ENCODE assay signal across 8 cellular contexts in genomic region chr12:6423267-6424007, GRCh38. TPM values are rescaled to one million over a fixed set of nuclear protein-coding genes. Genes with fewer than 3 reads are reported as not detected.
A peak's percentile ranks its signal among the peaks of the same experiment; 100 is the strongest.
DNase-seq lines count a peak whose midpoint lies in the region; ATAC-seq, FAIRE-seq and TF ChIP-seq lines count a peak whose summit lies in the region.

No MANE protein-coding gene starts in this region.

- H3K36me3 ChIP-seq in PC-9 (ENCODE audit: low read depth) = no peaks in the 10 kb centered on the region
- no peaks in the 10 kb centered on the region for H3K36me3 ChIP-seq in mucosa of rectum (ENCODE audit: control insufficient read depth in 2 of 2, insufficient read depth in 2 of 2, low read length in 2 of 2)

- ATAC-seq in stimulated activated naive CD8-positive, alpha-beta T cell treated with anti-CD3 and anti-CD28 coated beads, Interleukin-15, Interleukin-2, amounts not matched to agents 100 U/mL and 50 U/mL, for 24 hours = peak; percentile 55

- FAIRE-seq in GM18507 (lab: Jason Lieb, UNC) = peak; percentile 96

- H4K20me1 ChIP-seq in PC-9 (ENCODE audit: insufficient read depth) = no peaks in the 10 kb centered on the region

- H3K4me2 ChIP-seq in PC-9 = peak overlapping the region; percentile 8; the same call in 1 of the 2 replicates

- peak overlapping the region; percentile 42 to 52 for H3K9ac ChIP-seq in mucosa of rectum (ENCODE audit: low read depth in 1 of 2, low read length in 2 of 2)

- intact Hi-C loops in PC-9 (cut with micrococcal nuclease; ENCODE audit: unreplicated experiment) = loop anchor here (1.0 to 5.0 kb wide), 7 partner anchors 42 to 356 kb away; partner anchors contain the start of genes IFFO1 and MRPL51

- no peak overlapping the region for H2AFZ ChIP-seq in PC-9

- H3K27me3 ChIP-seq in PC-9 (ENCODE audit: insufficient read depth, low read depth) (no peaks in the 10 kb centered on the region), mucosa of rectum (ENCODE audit: control insufficient read depth in 2 of 2, insufficient read depth in 2 of 2, low read length in 2 of 2) (no peaks in the 10 kb centered on the region)

- peaks cover 5% of the 10 kb centered on the region; the same call in 1 of the 2 replicates for H3F3A ChIP-seq in PC-9 (ENCODE audit: insufficient read depth, low read depth)

- no peaks in the 10 kb centered on the region for H3K9me3 ChIP-seq in PC-9 (ENCODE audit: insufficient read depth, low read depth)
- no peaks in the 10 kb centered on the region for H3K9me3 ChIP-seq in mucosa of rectum (ENCODE audit: control insufficient read depth in 2 of 2, low read length in 2 of 2)

- H3K9me2 ChIP-seq in PC-9 (ENCODE audit: insufficient read depth) = peaks cover 2% of the 10 kb centered on the region; the same call in 1 of the 2 replicates

- DNase-seq in 8988T = peak; percentile 39
- DNase-seq in GM18507 (ENCODE audit: extremely low spot score, insufficient read length, low read depth) = peak; percentile 74
- DNase-seq in LHCN-M2 (ENCODE audit: low read depth) = peak; percentile 89
- peak; percentile 81 to 82 for DNase-seq in PC-9
- peak; percentile 72 for DNase-seq in activated T-cell treated with anti-CD3 and anti-CD28 coated beads for 24 hours (ENCODE audit: low read depth)
- peak; percentile 58 for DNase-seq in epithelial cell of proximal tubule (ENCODE audit: low read depth)
- peak; percentile 76 for DNase-seq in stimulated activated naive CD8-positive, alpha-beta T cell treated with anti-CD3 and anti-CD28 coated beads, Interleukin-15, Interleukin-2, amounts not matched to agents 100 U/mL and 50 U/mL, for 24 hours

- H3K27ac ChIP-seq in PC-9 (no peak overlapping the region), mucosa of rectum (ENCODE audit: low read depth in 2 of 2, low read length in 2 of 2) (peak overlapping the region in 1 of 2 donors; percentile 16)

- H3K4me1 ChIP-seq in PC-9 (replicated peaks; ENCODE audit: insufficient read depth) (0 out of 2 replicates have a peak, but pooled peaks cover 3% of the 10 kb centered on the region), mucosa of rectum (ENCODE audit: control insufficient read depth in 2 of 2, insufficient read depth in 2 of 2, low read length in 2 of 2) (peaks cover 7 to 8% of the 10 kb centered on the region in 2 donors)

- CTCF ChIA-PET in PC-9 (lab: Charles Lee) = interaction anchor here (0.6 to 3.1 kb wide), 6 partner anchors 18 to 109 kb away, joined by 3 to 24 read pairs (median 4); no protein-coding TSS in a partner anchor

- TF ChIP-seq CTCF in PC-9 (conservative IDR thresholded peaks at IDR 0.05) (peak; percentile 95), epithelial cell of proximal tubule (conservative IDR thresholded peaks at IDR 0.05; ENCODE audit: low read depth, low read length) (peak; percentile 86)

- no TSS peak for BruUV-seq in PC-9 (replicated peaks; lab: Mats Ljungman, UMichigan)

- H3K79me2 ChIP-seq in PC-9 (ENCODE audit: low read depth) = no peaks in the 10 kb centered on the region

- POLR2A ChIA-PET in PC-9 (lab: Charles Lee; ENCODE audit: unreplicated experiment) = interaction anchor here (0.5 to 1.0 kb wide), 2 partner anchors 42 to 111 kb away, joined by 4 to 6 read pairs; no protein-coding TSS in a partner anchor

- H3K4me3 ChIP-seq in PC-9 (no peak overlapping the region), epithelial cell of proximal tubule (ENCODE audit: low read depth, low read length) (no peak overlapping the region), mucosa of rectum (ENCODE audit: low read length in 2 of 2) (no peak overlapping the region)

RNA-seq across cellular contexts. Expression of gene CD27, which starts 21.3 kb away (rescaled TPM):
- total RNA-seq in LHCN-M2 (2014; rRNA removed) (0.17 and 0.19 TPM in 2 replicates), PC-9 (2021) (not detected in 2 replicates), epithelial cell of proximal tubule (not detected in 2 replicates)
- polyA plus RNA-seq in LHCN-M2 (2012) = 0.46 TPM

RNA-seq across cellular contexts. Expression of gene TAPBPL, which starts 28.4 kb away (rescaled TPM):
- total RNA-seq in LHCN-M2 (2014; rRNA removed) (8.5 and 9.4 TPM in 2 replicates), PC-9 (2021) (26.0 and 27.8 TPM in 2 replicates), epithelial cell of proximal tubule (6.5 and 17.0 TPM in 2 replicates)
- polyA plus RNA-seq in LHCN-M2 (2012) = 7.5 TPM

RNA-seq across cellular contexts. Expression of gene LTBR, which starts 39.5 kb away (rescaled TPM):
- total RNA-seq in LHCN-M2 (2014; rRNA removed) (152 and 184 TPM in 2 replicates), PC-9 (2021) (178 and 185 TPM in 2 replicates), epithelial cell of proximal tubule (108 and 152 TPM in 2 replicates)
- polyA plus RNA-seq in LHCN-M2 (2012) = 103 TPM

RNA-seq across cellular contexts. Expression of gene VAMP1, which starts 47.0 kb away (rescaled TPM):
- 8.0 and 12.9 TPM in 2 replicates for total RNA-seq in LHCN-M2 (2014; rRNA removed)
- 16.5 TPM for polyA plus RNA-seq in LHCN-M2 (2012)
- total RNA-seq in PC-9 (2021) = 7.7 and 9.1 TPM in 2 replicates
- total RNA-seq in epithelial cell of proximal tubule = 2.0 and 2.6 TPM in 2 replicates

RNA-seq across cellular contexts. Expression of gene SCNN1A, which starts 48.1 kb away (rescaled TPM):
- total RNA-seq in LHCN-M2 (2014; rRNA removed) = 0.32 and 0.69 TPM in 2 replicates
- 1.8 TPM for polyA plus RNA-seq in LHCN-M2 (2012)
- 460 and 549 TPM in 2 replicates for total RNA-seq in PC-9 (2021)
- 15.6 and 52.2 TPM in 2 replicates for total RNA-seq in epithelial cell of proximal tubule

Comparison
In these comparisons a context has a peak if more than half of its experiments do, and no peak if none do; other contexts are left out.
1. DNase-seq: peak in every context shown above with its lines; median percentile 89 in LHCN-M2; 82 in PC-9; 76 in stimulated activated naive CD8-positive, alpha-beta T cell treated with anti-CD3 and anti-CD28 coated beads, Interleukin-15, Interleukin-2, amounts not matched to agents 100 U/mL and 50 U/mL, for 24 hours; 74 in GM18507; 72 in activated T-cell treated with anti-CD3 and anti-CD28 coated beads for 24 hours; 58 in epithelial cell of proximal tubule; 39 in 8988T.